ENCODE assay signal across 15 cellular contexts in genomic region chr15:51992953-51993352, GRCh38.
"Had no signal": no experiment of that assay in that cellular context is flagged by ENCODE, and none has a peak within 500 bp of the region (broad histone marks: within the 10 kb centered on the region; RNA-seq: fewer than 3 reads in every experiment).

No MANE protein-coding gene starts in this region.

- DNase-seq: activated CD4-positive, alpha-beta memory T cell treated with anti-CD3 and anti-CD28 coated beads, Interleukin-2, amount 10 ng/mL, durations not matched to agents 7 days and 5 days; activated naive CD8-positive, alpha-beta T cell treated with anti-CD3 and anti-CD28 coated beads, Interleukin-2, amount 10 ng/mL, durations not matched to agents 7 days and 5 days; aorta; colonic mucosa; effector CD8-positive, alpha-beta T cell; hypothalamus; occipital lobe; right cardiac atrium; spleen; stimulated activated CD4-positive, alpha-beta T cell treated with anti-CD3 and anti-CD28 coated beads, Interleukin-1b, Interleukin-23, amount 100 ng/mL, for 48 hours; stimulated activated naive CD4-positive, alpha-beta T cell; substantia nigra; T-cell; transverse colon had no signal

- H3K4me1 ChIP-seq: spleen had no signal

- H3K27me3 ChIP-seq: cardiac muscle cell, colonic mucosa, spleen, transverse colon had no signal

- H3K36me3 ChIP-seq: cardiac muscle cell, colonic mucosa, spleen, transverse colon had no signal

- H3K9me3 ChIP-seq: colonic mucosa, spleen, transverse colon had no signal

- H3K27ac ChIP-seq: cardiac muscle cell, colonic mucosa, spleen, transverse colon had no signal

- ATAC-seq: right cardiac atrium, T-cell had no signal

- H3K4me3 ChIP-seq: cardiac muscle cell, colonic mucosa, spleen, transverse colon had no signal
